Comparison of ENCODE assay signal across 12 cellular contexts in genomic region chr18:395481-396250, GRCh38.
DNase-seq lines count a peak whose midpoint lies in the region; ATAC-seq and TF ChIP-seq lines count a peak whose summit lies in the region.
"Had no signal": no experiment of that assay in that cellular context is flagged by ENCODE, and none has a peak within 500 bp of the region (broad histone marks: within the 10 kb centered on the region; RNA-seq: fewer than 3 reads in every experiment).

No MANE protein-coding gene starts in this region.

- BruUV-seq in Calu3 (replicated peaks; lab: Mats Ljungman, UMichigan) = no TSS peak

- intact Hi-C loops in prostate gland (cut with DNase I) = no loop called here
- intact Hi-C loops in Calu3 (cut with micrococcal nuclease; ENCODE audit: unreplicated experiment) = no loop called here
- intact Hi-C loops in CD14-positive monocyte (cut with micrococcal nuclease) = loop anchor here in 1 of 2 donors (5.0 kb wide), 1 partner anchor 33 kb away; no protein-coding TSS in a partner anchor

- no peak for TF ChIP-seq CTCF in fibroblast of mammary gland (conservative IDR thresholded peaks at IDR 0.05; ENCODE audit: control insufficient read depth, insufficient read depth, low read depth, low read length)
- no peak for TF ChIP-seq CTCF in prostate gland (IDR thresholded peaks at IDR 0.05)
- TF ChIP-seq CTCF in Calu3 (IDR thresholded peaks at IDR 0.05; ENCODE audit: unreplicated experiment) = no peak
- no peak for TF ChIP-seq CTCF in CD14-positive monocyte (IDR thresholded peaks at IDR 0.05)

- H3K4me1 ChIP-seq in prostate gland (replicated peaks) = peaks cover 8% of the 10 kb centered on the region

- no peak overlapping the region for H3K4me3 ChIP-seq in fibroblast of mammary gland (ENCODE audit: control insufficient read depth, low read depth, low read length)
- no peak overlapping the region for H3K4me3 ChIP-seq in prostate gland
- H3K4me3 ChIP-seq: ascending aorta, skin epidermis had no signal

- no peaks in the 10 kb centered on the region for H3K36me3 ChIP-seq in prostate gland
- H3K36me3 ChIP-seq: ascending aorta had no signal

- H3K4me3 Mint-ChIP-seq in Calu3 (ENCODE audit: low read depth, unreplicated experiment) = no peak overlapping the region
- H3K4me3 Mint-ChIP-seq in CD14-positive monocyte = no peak overlapping the region
- H3K4me3 Mint-ChIP-seq: activated CD4-positive, alpha-beta memory T cell treated with anti-CD3 and anti-CD28 coated beads for 36 hours had no signal

- TF ChIP-seq POLR2A in prostate gland (IDR thresholded peaks at IDR 0.05) = no peak

- H3K27ac Mint-ChIP-seq in Calu3 (ENCODE audit: unreplicated experiment) (no peak overlapping the region), CD14-positive monocyte (no peak overlapping the region)
- H3K27ac Mint-ChIP-seq: activated CD4-positive, alpha-beta memory T cell treated with anti-CD3 and anti-CD28 coated beads for 36 hours had no signal

- no peaks in the 10 kb centered on the region for H3K9me3 ChIP-seq in prostate gland
- H3K9me3 ChIP-seq: ascending aorta had no signal

- H3K27me3 Mint-ChIP-seq in Calu3 (ENCODE audit: unreplicated experiment) (peaks cover 93% of the 10 kb centered on the region), CD14-positive monocyte (ENCODE audit: low read depth in 3 of 3) (peaks cover 0 to under 1% (median 0%) of the 10 kb centered on the region in 3 donors)

- no peak overlapping the region for H3K27ac ChIP-seq in prostate gland
- H3K27ac ChIP-seq: RWPE1 had no signal

- H3K4me1 Mint-ChIP-seq in Calu3 (ENCODE audit: low read depth, unreplicated experiment) (no peaks in the 10 kb centered on the region), CD14-positive monocyte (peaks cover 73% of the 10 kb centered on the region)

- peak; percentile 96 for DNase-seq in EH (ENCODE audit: low read depth)
- peak; percentile 79 for DNase-seq in NCI-H748 (lab: John Stamatoyannopoulos, UW; ENCODE audit: unreplicated experiment)
- DNase-seq in fibroblast of mammary gland (ENCODE audit: low read depth) = peak; percentile 94
- DNase-seq in prostate gland (ENCODE audit: low spot score) = peak; percentile 40
- DNase-seq in Calu3 = no peak
- no peak for DNase-seq in CD14-positive monocyte (ENCODE audit: low spot score)
- DNase-seq: activated CD4-positive, alpha-beta memory T cell treated with anti-CD3 and anti-CD28 coated beads for 36 hours had no signal

- no peaks in the 10 kb centered on the region for H3K9me3 Mint-ChIP-seq in Calu3 (ENCODE audit: low read depth, unreplicated experiment)
- no peaks in the 10 kb centered on the region for H3K9me3 Mint-ChIP-seq in CD14-positive monocyte
- H3K9me3 Mint-ChIP-seq: activated CD4-positive, alpha-beta memory T cell treated with anti-CD3 and anti-CD28 coated beads for 36 hours had no signal

- CTCF ChIA-PET in Calu3 (lab: Charles Lee) = no interaction called here

- no peaks in the 10 kb centered on the region for H3K27me3 ChIP-seq in prostate gland (replicated peaks; ENCODE audit: insufficient read depth)
- H3K27me3 ChIP-seq: ascending aorta had no signal

- no peak for ATAC-seq in HG02610 (IDR thresholded peaks at IDR 0.05; ENCODE audit: unreplicated experiment)
- no peak for ATAC-seq in HG02571 (IDR thresholded peaks at IDR 0.05; ENCODE audit: unreplicated experiment)

- H3K36me3 Mint-ChIP-seq in Calu3 (ENCODE audit: insufficient read depth, unreplicated experiment) (no peaks in the 10 kb centered on the region), CD14-positive monocyte (peaks cover 0 to 3% of the 10 kb centered on the region in 2 donors)
- H3K36me3 Mint-ChIP-seq: activated CD4-positive, alpha-beta memory T cell treated with anti-CD3 and anti-CD28 coated beads for 36 hours had no signal

- WGBS in prostate gland = 41% methylated on average over 12 of the region's 12 CpGs

Comparison
In these comparisons a context has a peak if more than half of its experiments do, and no peak if none do; other contexts are left out.
1. DNase-seq: peak in EH (single experiment), NCI-H748 (single experiment), fibroblast of mammary gland (single experiment) and prostate gland (single experiment); none in Calu3 (single experiment) and CD14-positive monocyte (single experiment).